In the genomic region with DNA sequence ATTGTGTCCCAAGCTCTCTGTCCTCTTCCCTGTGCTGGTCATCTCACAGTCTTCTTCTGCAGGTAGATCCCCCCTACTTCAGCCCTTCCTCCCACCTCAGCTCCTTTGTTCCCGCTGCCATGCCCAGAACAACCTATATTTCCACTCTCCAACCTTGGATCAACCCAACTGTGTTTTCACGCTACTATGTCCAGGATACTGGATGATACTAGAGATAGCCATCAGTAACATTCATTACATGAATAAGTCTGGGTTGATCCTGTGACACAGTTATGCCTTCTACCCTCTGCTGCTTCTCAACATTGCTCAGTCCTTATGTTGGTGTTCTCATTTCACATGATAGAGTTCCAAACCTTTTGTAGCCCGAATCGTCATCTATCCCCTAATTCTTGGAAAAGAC, we compare ENCODE assay signal across 17 cellular contexts.
DNase-seq lines count a peak whose midpoint lies in the region; ATAC-seq, FAIRE-seq and TF ChIP-seq lines count a peak whose summit lies in the region.
"Had no signal": no experiment of that assay in that cellular context is flagged by ENCODE, and none has a peak within 500 bp of the region (broad histone marks: within the 10 kb centered on the region; RNA-seq: fewer than 3 reads in every experiment).

No MANE protein-coding gene starts in this region.

- FAIRE-seq in RCC 7860 (lab: Jason Lieb, UNC): no peak
- FAIRE-seq: HepG2 had no signal

- no peak overlapping the region for H4K5ac ChIP-seq in H9 (ENCODE audit: insufficient read length, low read depth, low read length)

- H3K4me1 ChIP-seq in H9 (ENCODE audit: insufficient read depth, low read length) (no peaks in the 10 kb centered on the region), esophagus muscularis mucosa (peaks cover 14 to 41% (median 34%) of the 10 kb centered on the region in 4 donors), rectal smooth muscle tissue (ENCODE audit: control insufficient read depth, insufficient read depth, low read length) (peaks cover 7% of the 10 kb centered on the region), upper lobe of left lung (peaks cover 3 to 25% (median 6%) of the 10 kb centered on the region in 4 donors)

- intact Hi-C loops in esophagus muscularis mucosa (cut with DNase I): no loop called here

- no peaks in the 10 kb centered on the region for H3K27me3 ChIP-seq in H9 (ENCODE audit: insufficient read depth, low read length)
- H3K27me3 ChIP-seq in esophagus muscularis mucosa: no peaks in the 10 kb centered on the region
- H3K27me3 ChIP-seq in rectal smooth muscle tissue (ENCODE audit: control insufficient read depth, insufficient read depth, low read length): no peaks in the 10 kb centered on the region
- H3K27me3 ChIP-seq in upper lobe of left lung: no peaks in the 10 kb centered on the region
- H3K27me3 ChIP-seq: BLaER1 had no signal

- no peaks in the 10 kb centered on the region for H4K20me1 ChIP-seq in H9 (ENCODE audit: control insufficient read depth, insufficient read depth, insufficient read length)
- H4K20me1 ChIP-seq: BLaER1 had no signal

- peaks cover 0 to 2% (median 0%) of the 10 kb centered on the region in 3 experiments; a peak in 1 of 7 replicates for H3K36me3 Mint-ChIP-seq in H9 (ENCODE audit: insufficient read depth in 1 of 3, low read depth in 3 of 3)
- H3K36me3 Mint-ChIP-seq: CD14-positive monocyte; CD4-positive, alpha-beta memory T cell had no signal

- no peaks in the 10 kb centered on the region for H3K79me2 ChIP-seq in H9 (ENCODE audit: insufficient read depth, low read length)

- no peak overlapping the region for H4K8ac ChIP-seq in H9 (replicated peaks; ENCODE audit: insufficient read length, low read depth, low read length)

- TF ChIP-seq EP300 in esophagus muscularis mucosa (IDR thresholded peaks at IDR 0.05) (no peak), upper lobe of left lung (IDR thresholded peaks at IDR 0.05) (no peak)

- no peak overlapping the region for H3K23ac ChIP-seq in H9 (ENCODE audit: insufficient read length, low read depth, low read length)

- H3K14ac ChIP-seq in H9 (ENCODE audit: insufficient read depth, low read length): no peak overlapping the region

- H3K4me3 Mint-ChIP-seq in H9: no peak overlapping the region
- H3K4me3 Mint-ChIP-seq: CD14-positive monocyte had no signal

- no peak for TF ChIP-seq CTCF in H9 (conservative IDR thresholded peaks at IDR 0.05)
- TF ChIP-seq CTCF in esophagus muscularis mucosa (IDR thresholded peaks at IDR 0.05): no peak
- TF ChIP-seq CTCF in upper lobe of left lung (IDR thresholded peaks at IDR 0.05): no peak

- no peak overlapping the region for H2BK20ac ChIP-seq in H9 (ENCODE audit: low read depth, low read length, poor library complexity, severe bottlenecking)

- H3K4ac ChIP-seq in H9 (ENCODE audit: low read depth, low read length): no peak overlapping the region

- H3K27ac Mint-ChIP-seq in H9: no peak overlapping the region
- H3K27ac Mint-ChIP-seq: CD14-positive monocyte; CD4-positive, alpha-beta memory T cell had no signal

- peaks cover 7 to 10% of the 10 kb centered on the region in 2 experiments for H3K4me1 Mint-ChIP-seq in H9

- H3K9me3 ChIP-seq in H9 (ENCODE audit: control insufficient read depth, low read depth, low read length): no peaks in the 10 kb centered on the region
- H3K9me3 ChIP-seq in esophagus muscularis mucosa: no peaks in the 10 kb centered on the region
- H3K9me3 ChIP-seq in upper lobe of left lung: no peaks in the 10 kb centered on the region
- H3K9me3 ChIP-seq: BLaER1, HAP-1 had no signal

- H2AK5ac ChIP-seq in H9 (ENCODE audit: insufficient read length, low read length): no peak overlapping the region

- H3K79me1 ChIP-seq in H9 (ENCODE audit: insufficient read depth, low read depth, low read length, poor library complexity, severe bottlenecking): no peaks in the 10 kb centered on the region

- ATAC-seq in upper lobe of left lung (ENCODE audit: low FRiP score in 2 of 2): no peak
- ATAC-seq: HepG2 had no signal

- H3K9me3 Mint-ChIP-seq in H9: no peaks in the 10 kb centered on the region
- H3K9me3 Mint-ChIP-seq: CD4-positive, alpha-beta memory T cell had no signal

- H2BK12ac ChIP-seq in H9 (ENCODE audit: insufficient read length, low read depth, low read length): no peak overlapping the region

- H2BK120ac ChIP-seq in H9 (ENCODE audit: low read depth, low read length, poor library complexity, severe bottlenecking): no peak overlapping the region

- no peaks in the 10 kb centered on the region for H3K36me3 ChIP-seq in esophagus muscularis mucosa
- no peaks in the 10 kb centered on the region for H3K36me3 ChIP-seq in rectal smooth muscle tissue (ENCODE audit: control insufficient read depth, insufficient read depth, low read length)
- H3K36me3 ChIP-seq in upper lobe of left lung: no peaks in the 10 kb centered on the region
- H3K36me3 ChIP-seq: BLaER1, HAP-1 had no signal

- H3K27me3 Mint-ChIP-seq in H9 (ENCODE audit: low read depth): peaks cover 10% of the 10 kb centered on the region

- no peak overlapping the region for H3K9ac ChIP-seq in H9 (ENCODE audit: extremely low read depth, insufficient read length, low read length)
- no peak overlapping the region for H3K9ac ChIP-seq in rectal smooth muscle tissue (ENCODE audit: low read length)
- H3K9ac ChIP-seq: BLaER1 had no signal

- H2BK5ac ChIP-seq in H9 (ENCODE audit: insufficient read length, low read length): no peak overlapping the region

- no peaks in the 10 kb centered on the region for H3K23me2 ChIP-seq in H9 (ENCODE audit: insufficient read length, low read depth, low read length, poor library complexity, severe bottlenecking)

- DNase-seq in H9 (peak; percentile 7), esophagus muscularis mucosa (ENCODE audit: extremely low spot score) (peak; percentile 64), upper lobe of left lung (no peak), RCC 7860 (ENCODE audit: low spot score) (no peak), LoVo (ENCODE audit: low spot score) (no peak), OCI-M1 (lab: John Stamatoyannopoulos, UW) (no peak)
- no peak for DNase-seq in stimulated activated CD4-positive, alpha-beta T cell treated with anti-CD3 and anti-CD28 coated beads, Interleukin-4, amount 100 ng/mL, for 24 hours
- DNase-seq: 8988T; CD4-positive, alpha-beta memory T cell; DMS153; GF-D8; GOT3 had no signal

- H3K18ac ChIP-seq in H9 (ENCODE audit: insufficient read length, low read depth, low read length): no peak overlapping the region

- H2AFZ ChIP-seq in H9 (ENCODE audit: low read length): no peak overlapping the region

- H3K4me3 ChIP-seq in esophagus muscularis mucosa: no peak overlapping the region
- no peak overlapping the region for H3K4me3 ChIP-seq in rectal smooth muscle tissue (ENCODE audit: low read length)
- H3K4me3 ChIP-seq in upper lobe of left lung: no peak overlapping the region
- H3K4me3 ChIP-seq: BLaER1, HAP-1 had no signal

- TF ChIP-seq POLR2A in esophagus muscularis mucosa (IDR thresholded peaks at IDR 0.05; ENCODE audit: low read depth): no peak
- TF ChIP-seq POLR2A in upper lobe of left lung (IDR thresholded peaks at IDR 0.05): no peak

- no peak overlapping the region for H2BK15ac ChIP-seq in H9 (ENCODE audit: low read depth, low read length)

- H3K4me2 ChIP-seq in H9 (ENCODE audit: insufficient read depth, insufficient read length, low read length): no peak overlapping the region

- H3T11ph ChIP-seq in H9 (ENCODE audit: low read length): no peak overlapping the region

- no peak overlapping the region for H3K56ac ChIP-seq in H9 (ENCODE audit: insufficient read length, low read depth, low read length)

- no CpG with 5 or more reads among the region's 4 CpGs for WGBS in H9 (ENCODE audit: extremely low coverage, insufficient read length, low lambda C conversion rate)
- WGBS in esophagus muscularis mucosa: 93% methylated on average over 4 of the region's 4 CpGs
- 90 to 92% methylated on average over 4 of the region's 4 CpGs for WGBS in upper lobe of left lung, 2 donors

- no peak overlapping the region for H4K91ac ChIP-seq in H9 (ENCODE audit: insufficient read length, low read depth, low read length)

- H3K27ac ChIP-seq in H9 (ENCODE audit: insufficient read length, low read depth, low read length): no peak overlapping the region
- peak overlapping the region in 2 of 4 donors; percentile 27 to 87 for H3K27ac ChIP-seq in esophagus muscularis mucosa (replicated peaks in 1 of 4)
- peak overlapping the region; percentile 47 for H3K27ac ChIP-seq in rectal smooth muscle tissue (ENCODE audit: low read depth, low read length)
- peak overlapping the region in 3 of 4 donors; percentile 1 to 89 (median 8) for H3K27ac ChIP-seq in upper lobe of left lung
- H3K27ac ChIP-seq: BLaER1 had no signal

Comparison
In these comparisons a context has a peak if more than half of its experiments do, and no peak if none do; other contexts are left out.
1. DNase-seq: peak in H9 (single experiment) and esophagus muscularis mucosa (single experiment); none in upper lobe of left lung (0 of 2), stimulated activated CD4-positive, alpha-beta T cell treated with anti-CD3 and anti-CD28 coated beads, Interleukin-4, amount 100 ng/mL, for 24 hours (single experiment), RCC 7860 (single experiment), LoVo (single experiment) and OCI-M1 (single experiment).